ENCODE assay signal across 10 cellular contexts in the genomic region with DNA sequence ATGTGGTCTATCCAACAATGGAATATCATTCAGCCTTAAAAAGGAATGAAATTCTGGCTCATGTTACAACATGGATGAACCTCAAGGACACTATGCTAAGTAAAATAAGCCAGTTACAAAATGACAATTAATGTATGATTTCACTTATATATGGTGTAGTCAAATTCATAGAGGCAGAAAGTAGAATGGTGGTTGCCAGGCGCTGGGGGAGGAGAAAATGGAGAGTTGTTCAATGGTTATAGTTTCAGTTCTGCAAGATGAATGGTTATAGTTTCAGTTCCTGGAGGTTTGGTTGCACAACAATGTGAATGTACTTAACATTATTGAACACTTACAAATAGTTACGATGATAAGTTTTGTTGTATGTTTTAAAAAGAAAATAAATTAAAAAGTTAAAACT.
DNase-seq lines count a peak whose midpoint lies in the region; ATAC-seq, FAIRE-seq and TF ChIP-seq lines count a peak whose summit lies in the region.
"Had no signal": no experiment of that assay in that cellular context is flagged by ENCODE, and none has a peak within 500 bp of the region (broad histone marks: within the 10 kb centered on the region; RNA-seq: fewer than 3 reads in every experiment).

No MANE protein-coding gene starts in this region.

- H3K27ac ChIP-seq in heart left ventricle: peak overlapping the region in 1 of 12 donors; percentile 68
- H3K27ac ChIP-seq in left ventricle myocardium inferior (replicated peaks): no peak overlapping the region
- H3K27ac ChIP-seq: gastrocnemius medialis had no signal

- H3K4me1 ChIP-seq in heart left ventricle (peaks cover 0 to 4% (median 0%) of the 10 kb centered on the region in 12 donors), left ventricle myocardium inferior (no peaks in the 10 kb centered on the region)
- H3K4me1 ChIP-seq: gastrocnemius medialis had no signal

- no peak for DNase-seq in GM18507 (ENCODE audit: extremely low spot score, insufficient read length, low read depth)
- DNase-seq in SIG-M5 (lab: John Stamatoyannopoulos, UW): peak; percentile 95
- DNase-seq in anterior cingulate cortex (lab: John Stamatoyannopoulos, UW): no peak
- no peak for DNase-seq in heart left ventricle
- DNase-seq in left ventricle myocardium inferior: no peak
- DNase-seq: gastrocnemius medialis; NK-92 treated with Interleukin-12 subunit alpha and Interleukin-12 subunit beta, amount 100 ng/mL, for 24 hours had no signal

- TF ChIP-seq CTCF in heart left ventricle (IDR thresholded peaks at IDR 0.05): no peak
- TF ChIP-seq CTCF in left ventricle myocardium inferior (IDR thresholded peaks at IDR 0.05; ENCODE audit: borderline replicate concordance): no peak

- H3K4me3 ChIP-seq in heart left ventricle (no peak overlapping the region), left ventricle myocardium inferior (no peak overlapping the region)
- H3K4me3 ChIP-seq: gastrocnemius medialis had no signal

- intact Hi-C loops in heart left ventricle (cut with DNase I) (no loop called here), left ventricle myocardium inferior (cut with micrococcal nuclease) (no loop called here)

- H3K27me3 ChIP-seq in heart left ventricle: no peaks in the 10 kb centered on the region
- H3K27me3 ChIP-seq in left ventricle myocardium inferior (ENCODE audit: low read depth): peaks cover 6% of the 10 kb centered on the region
- H3K27me3 ChIP-seq: gastrocnemius medialis had no signal

- ATAC-seq in GM19463 (IDR thresholded peaks at IDR 0.05; ENCODE audit: unreplicated experiment): peak; percentile 97
- ATAC-seq in HG03095 (IDR thresholded peaks at IDR 0.05; ENCODE audit: unreplicated experiment): peak; percentile 83
- no peak for ATAC-seq in HG03439 (IDR thresholded peaks at IDR 0.05; ENCODE audit: unreplicated experiment)
- no peak for ATAC-seq in heart left ventricle
- ATAC-seq: gastrocnemius medialis had no signal

- H3K9me3 ChIP-seq in heart left ventricle (peaks cover 0 to 28% (median 9%) of the 10 kb centered on the region in 12 donors), left ventricle myocardium inferior (replicated peaks) (peaks cover 32% of the 10 kb centered on the region)
- H3K9me3 ChIP-seq: gastrocnemius medialis had no signal

- 87 to 93% (median 90%) methylated on average over 2 of the region's 2 CpGs for WGBS in heart left ventricle, 4 donors

- FAIRE-seq in GM18507 (lab: Jason Lieb, UNC): peak; percentile 80

- TF ChIP-seq POLR2A in heart left ventricle (IDR thresholded peaks at IDR 0.05): no peak

- H3K36me3 ChIP-seq in heart left ventricle (no peaks in the 10 kb centered on the region), left ventricle myocardium inferior (peaks cover 9% of the 10 kb centered on the region)
- H3K36me3 ChIP-seq: gastrocnemius medialis had no signal

Comparison
In these comparisons a context has a peak if more than half of its experiments do, and no peak if none do; other contexts are left out.
1. ATAC-seq: peak in GM19463 (single experiment) and HG03095 (single experiment); none in HG03439 (single experiment) and heart left ventricle (0 of 4).